8 cellular contexts compared by ENCODE assay signal in genomic region chr4:2058264-2059033, GRCh38. TPM values are rescaled to one million over a fixed set of nuclear protein-coding genes. Genes with fewer than 3 reads are reported as not detected.
A peak's percentile ranks its signal among the peaks of the same experiment; 100 is the strongest.
DNase-seq lines count a peak whose midpoint lies in the region; ATAC-seq and TF ChIP-seq lines count a peak whose summit lies in the region.

No MANE protein-coding gene starts in this region.

- TF ChIP-seq CTCF in thoracic aorta (IDR thresholded peaks at IDR 0.05): no peak

- H3K4me3 ChIP-seq in thoracic aorta: peak overlapping the region; percentile 58

- no peaks in the 10 kb centered on the region for H3K36me3 Mint-ChIP-seq in activated CD4-positive, alpha-beta T cell treated with anti-CD3 and anti-CD28 coated beads for 36 hours (ENCODE audit: low read depth)
- no peaks in the 10 kb centered on the region for H3K36me3 Mint-ChIP-seq in activated T-cell treated with anti-CD3 and anti-CD28 coated beads, Interleukin-2, amount 50 U/mL, for 72 hours (ENCODE audit: insufficient read depth in 2 of 2)

- H3K27ac ChIP-seq in thoracic aorta: no peak overlapping the region

- no peak overlapping the region for H3K4me3 Mint-ChIP-seq in activated CD4-positive, alpha-beta T cell treated with anti-CD3 and anti-CD28 coated beads for 36 hours
- H3K4me3 Mint-ChIP-seq in activated T-cell treated with anti-CD3 and anti-CD28 coated beads, Interleukin-2, amount 50 U/mL, for 72 hours: peak overlapping the region in 1 of 2 donors; percentile 34

- H3K9me3 Mint-ChIP-seq in activated CD4-positive, alpha-beta T cell treated with anti-CD3 and anti-CD28 coated beads for 36 hours (ENCODE audit: low read depth): no peaks in the 10 kb centered on the region
- no peaks in the 10 kb centered on the region for H3K9me3 Mint-ChIP-seq in activated T-cell treated with anti-CD3 and anti-CD28 coated beads, Interleukin-2, amount 50 U/mL, for 72 hours

- intact Hi-C loops in activated CD4-positive, alpha-beta T cell treated with anti-CD3 and anti-CD28 coated beads for 36 hours (cut with DNase I, micrococcal nuclease): loop anchor here (2.0 kb wide), 1 partner anchor 16 kb away; no protein-coding TSS in a partner anchor

- peaks cover 0 to 9% of the 10 kb centered on the region in 2 donors for H3K4me1 ChIP-seq in thoracic aorta (ENCODE audit: control insufficient read depth in 1 of 2, low read depth in 2 of 2)

- no peaks in the 10 kb centered on the region for H3K9me3 ChIP-seq in thoracic aorta

- peak; percentile 47 for ATAC-seq in activated CD4-positive, alpha-beta T cell treated with anti-CD3 and anti-CD28 coated beads for 36 hours
- ATAC-seq in activated T-cell treated with anti-CD3 and anti-CD28 coated beads, Interleukin-2, amount 50 U/mL, for 72 hours (replicated peaks in 1 of 2): peak; percentile 46 to 48
- no peak for ATAC-seq in thoracic aorta (ENCODE audit: insufficient number of reproducible peaks, low FRiP score, low read depth)
- ATAC-seq in HG02610 (IDR thresholded peaks at IDR 0.05; ENCODE audit: unreplicated experiment): no peak
- ATAC-seq in GM21381 (IDR thresholded peaks at IDR 0.05; ENCODE audit: unreplicated experiment): no peak

- H3K27me3 Mint-ChIP-seq in activated CD4-positive, alpha-beta T cell treated with anti-CD3 and anti-CD28 coated beads for 36 hours: peaks cover 26% of the 10 kb centered on the region
- peaks cover 36% of the 10 kb centered on the region for H3K27me3 Mint-ChIP-seq in activated T-cell treated with anti-CD3 and anti-CD28 coated beads, Interleukin-2, amount 50 U/mL, for 72 hours (ENCODE audit: low read depth)

- peak; percentile 35 for DNase-seq in activated CD4-positive, alpha-beta T cell treated with anti-CD3 and anti-CD28 coated beads for 36 hours
- DNase-seq in activated CD4-positive, alpha-beta T cell treated with anti-CD3 and anti-CD28 coated beads, Interleukin-2, amount 50 U/mL, for 48 hours: no peak
- DNase-seq in activated T-cell treated with anti-CD3 and anti-CD28 coated beads, Interleukin-2, amount 50 U/mL, for 72 hours: peak; percentile 14 to 38
- DNase-seq in iPS-NIHi7 (ENCODE audit: extremely low spot score) (peak; percentile 71), thoracic aorta (ENCODE audit: low spot score) (no peak), NCI-H2171 (lab: John Stamatoyannopoulos, UW) (no peak)

- peaks cover 2% of the 10 kb centered on the region for H3K4me1 Mint-ChIP-seq in activated CD4-positive, alpha-beta T cell treated with anti-CD3 and anti-CD28 coated beads for 36 hours
- no peaks in the 10 kb centered on the region for H3K4me1 Mint-ChIP-seq in activated T-cell treated with anti-CD3 and anti-CD28 coated beads, Interleukin-2, amount 50 U/mL, for 72 hours (ENCODE audit: low read depth)

- POLR2A ChIA-PET in activated CD4-positive, alpha-beta T cell treated with anti-CD3 and anti-CD28 coated beads for 36 hours (lab: Charles Lee): no interaction called here

- H3K27me3 ChIP-seq in thoracic aorta (replicated peaks; ENCODE audit: insufficient read depth): no peaks in the 10 kb centered on the region

- CTCF ChIA-PET in activated CD4-positive, alpha-beta T cell treated with anti-CD3 and anti-CD28 coated beads for 36 hours (lab: Charles Lee): no interaction called here

- H3K36me3 ChIP-seq in thoracic aorta: no peaks in the 10 kb centered on the region

- H3K27ac Mint-ChIP-seq in activated CD4-positive, alpha-beta T cell treated with anti-CD3 and anti-CD28 coated beads for 36 hours: no peak overlapping the region
- no peak overlapping the region for H3K27ac Mint-ChIP-seq in activated T-cell treated with anti-CD3 and anti-CD28 coated beads, Interleukin-2, amount 50 U/mL, for 72 hours

RNA-seq across cellular contexts. Expression of gene NAT8L, which starts 0.7 kb away (rescaled TPM):
- total RNA-seq in activated CD4-positive, alpha-beta T cell treated with anti-CD3 and anti-CD28 coated beads for 36 hours: under 1 TPM; 0.39 to 0.55 TPM
- 1 to 10 TPM in 1 of 2 donors, under 1 TPM in 1; 0.51 to 1.5 TPM for total RNA-seq in activated T-cell treated with anti-CD3 and anti-CD28 coated beads, Interleukin-2, amount 50 U/mL, for 72 hours
- under 1 TPM in 1 of 2 donors, not detected in 1; under 0.01 TPM for total RNA-seq in thoracic aorta

RNA-seq across cellular contexts. Expression of gene NELFA, which starts 49.7 kb away (rescaled TPM):
- total RNA-seq in activated CD4-positive, alpha-beta T cell treated with anti-CD3 and anti-CD28 coated beads for 36 hours: 10 to 100 TPM; 41.6 to 48.3 TPM
- 10 to 100 TPM; 40.8 to 57.4 TPM for total RNA-seq in activated T-cell treated with anti-CD3 and anti-CD28 coated beads, Interleukin-2, amount 50 U/mL, for 72 hours
- 10 to 100 TPM; 26.7 to 36.1 TPM for total RNA-seq in thoracic aorta

Comparison
In these comparisons a context has a peak if more than half of its experiments do, and no peak if none do; other contexts are left out.
1. DNase-seq: peak in activated CD4-positive, alpha-beta T cell treated with anti-CD3 and anti-CD28 coated beads for 36 hours (single experiment), activated T-cell treated with anti-CD3 and anti-CD28 coated beads, Interleukin-2, amount 50 U/mL, for 72 hours (2 of 2) and iPS-NIHi7 (single experiment); none in activated CD4-positive, alpha-beta T cell treated with anti-CD3 and anti-CD28 coated beads, Interleukin-2, amount 50 U/mL, for 48 hours (0 of 2), thoracic aorta (single experiment) and NCI-H2171 (single experiment).
2. ATAC-seq: peak in activated CD4-positive, alpha-beta T cell treated with anti-CD3 and anti-CD28 coated beads for 36 hours (single experiment) and activated T-cell treated with anti-CD3 and anti-CD28 coated beads, Interleukin-2, amount 50 U/mL, for 72 hours (2 of 2); none in thoracic aorta (single experiment), HG02610 (single experiment) and GM21381 (single experiment).